20 cellular contexts compared by ENCODE assay signal in genomic region chr6:16440656-16441212, GRCh38.
DNase-seq lines count a peak whose midpoint lies in the region; ATAC-seq and TF ChIP-seq lines count a peak whose summit lies in the region.
"Had no signal": no experiment of that assay in that cellular context is flagged by ENCODE, and none has a peak within 500 bp of the region (broad histone marks: within the 10 kb centered on the region; RNA-seq: fewer than 3 reads in every experiment).

No MANE protein-coding gene starts in this region.

- TF ChIP-seq RAD21 in IMR-90 (IDR thresholded peaks at IDR 0.05; ENCODE audit: low read length): no peak

- H3K9me3 ChIP-seq in IMR-90 (ENCODE audit: control insufficient read depth, insufficient read depth, low read length): no peaks in the 10 kb centered on the region
- H3K9me3 ChIP-seq in heart left ventricle: no peaks in the 10 kb centered on the region
- H3K9me3 ChIP-seq in skeletal muscle tissue (ENCODE audit: control insufficient read depth in 3 of 3, low read length in 3 of 3): no peaks in the 10 kb centered on the region
- H3K9me3 ChIP-seq: prostate gland, transverse colon had no signal

- no peaks in the 10 kb centered on the region for H4K20me1 ChIP-seq in IMR-90 (ENCODE audit: insufficient read depth, low read length)

- H2AK5ac ChIP-seq in IMR-90 (ENCODE audit: low read depth, low read length): 0 out of 2 replicates have a peak overlapping the region, but pooled peaks have one; percentile 27

- H2BK120ac ChIP-seq in IMR-90 (ENCODE audit: low read depth, low read length): no peak overlapping the region

- H3K27ac Mint-ChIP-seq in activated CD8-positive, alpha-beta memory T cell treated with anti-CD3 and anti-CD28 coated beads, Interleukin-2, amount 10 ng/mL, durations not matched to agents 7 days and 5 days: peak overlapping the region; percentile 62
- H3K27ac Mint-ChIP-seq: memory B cell, nephron progenitor cell had no signal

- no peak overlapping the region for H3K4me3 Mint-ChIP-seq in activated CD8-positive, alpha-beta memory T cell treated with anti-CD3 and anti-CD28 coated beads, Interleukin-2, amount 10 ng/mL, durations not matched to agents 7 days and 5 days
- H3K4me3 Mint-ChIP-seq: memory B cell, nephron progenitor cell had no signal

- H3K36me3 ChIP-seq in IMR-90 (ENCODE audit: control insufficient read depth, insufficient read depth, low read length) (peaks cover 5% of the 10 kb centered on the region; the same call in 1 of the 2 replicates), heart left ventricle (no peaks in the 10 kb centered on the region), skeletal muscle tissue (ENCODE audit: control insufficient read depth in 3 of 3, insufficient read depth in 3 of 3, low read length in 3 of 3) (no peaks in the 10 kb centered on the region)
- H3K36me3 ChIP-seq: prostate gland, transverse colon had no signal

- no peak overlapping the region for H2AFZ ChIP-seq in IMR-90 (replicated peaks; ENCODE audit: low read length, poor library complexity)

- no peak for DNase-seq in activated CD8-positive, alpha-beta memory T cell treated with anti-CD3 and anti-CD28 coated beads, Interleukin-2, amount 10 ng/mL, durations not matched to agents 7 days and 5 days
- DNase-seq in activated CD8-positive, alpha-beta memory T cell treated with anti-CD3 and anti-CD28 coated beads, Interleukin-2, amount 50 U/mL, for 48 hours: no peak
- DNase-seq in IMR-90 (no peak), heart left ventricle (peak in 3 of 5 donors; percentile 18 to 45 (median 39)), NCI-H1417 (lab: John Stamatoyannopoulos, UW) (no peak)
- DNase-seq: ACHN, aorta, hippocampal formation, kidney, NCI-H1436 treated with DMSO at 0.1 percent for 48 hours, NCI-H774, nephron progenitor cell, T-helper 9 cell, transverse colon had no signal

- in situ Hi-C loops in IMR-90 (cut with MboI; ENCODE audit: low sequenced_read_pairs): no loop called here

- dilution Hi-C loops in IMR-90 (cut with HindIII; ENCODE audit: low sequenced_read_pairs, unreplicated experiment): no loop called here

- no peak for ATAC-seq in activated CD8-positive, alpha-beta memory T cell treated with anti-CD3 and anti-CD28 coated beads, Interleukin-2, amount 10 ng/mL, durations not matched to agents 7 days and 5 days
- no peak for ATAC-seq in IMR-90 (ENCODE audit: low read depth)
- peak in 3 of 4 donors; percentile 52 to 67 (median 64) for ATAC-seq in heart left ventricle
- ATAC-seq in GM18520 (IDR thresholded peaks at IDR 0.05; ENCODE audit: unreplicated experiment): no peak
- no peak for ATAC-seq in GM19455 (IDR thresholded peaks at IDR 0.05; ENCODE audit: unreplicated experiment)
- ATAC-seq: HepG2 had no signal

- H3K18ac ChIP-seq in IMR-90 (ENCODE audit: low read depth, low read length): no peak overlapping the region

- POLR2A ChIA-PET in IMR-90 (lab: Charles Lee; ENCODE audit: unreplicated experiment): no interaction called here

- H3K4me3 ChIP-seq in IMR-90 (ENCODE audit: insufficient read depth, low read depth, low read length) (no peak overlapping the region), heart left ventricle (no peak overlapping the region), skeletal muscle tissue (ENCODE audit: low read length in 3 of 3) (no peak overlapping the region)
- H3K4me3 ChIP-seq: prostate gland, transverse colon had no signal

- no peaks in the 10 kb centered on the region; the same call in 1 of the 2 replicates for H3K9me1 ChIP-seq in IMR-90 (ENCODE audit: insufficient read depth, low read length)

- H3K4ac ChIP-seq in IMR-90 (ENCODE audit: low read depth, low read length): peak overlapping the region; percentile 32; the same call in 1 of the 2 replicates

- H3K27ac ChIP-seq in IMR-90 (ENCODE audit: insufficient read depth, low read length) (no peak overlapping the region), heart left ventricle (peak overlapping the region in 3 of 12 donors; percentile 11 to 50 (median 32)), skeletal muscle tissue (ENCODE audit: low read depth, low read length) (peak overlapping the region; percentile 34)
- H3K27ac ChIP-seq: prostate gland, transverse colon had no signal

- H3K4me1 ChIP-seq in IMR-90 (ENCODE audit: control insufficient read depth, insufficient read depth, low read length): peaks cover 1% of the 10 kb centered on the region; the same call in 1 of the 2 replicates
- H3K4me1 ChIP-seq in heart left ventricle: peaks cover 0 to 46% (median 30%) of the 10 kb centered on the region in 12 donors
- H3K4me1 ChIP-seq in skeletal muscle tissue (ENCODE audit: control insufficient read depth in 3 of 3, insufficient read depth in 3 of 3, low read length in 3 of 3): peaks cover 5 to 17% (median 12%) of the 10 kb centered on the region in 3 donors
- H3K4me1 ChIP-seq: prostate gland had no signal

- H3K9ac ChIP-seq in IMR-90 (ENCODE audit: low read depth, low read length) (no peak overlapping the region), skeletal muscle tissue (ENCODE audit: low read depth in 1 of 3, low read length in 3 of 3) (no peak overlapping the region)

- H3K27me3 Mint-ChIP-seq in activated CD8-positive, alpha-beta memory T cell treated with anti-CD3 and anti-CD28 coated beads, Interleukin-2, amount 10 ng/mL, durations not matched to agents 7 days and 5 days: no peaks in the 10 kb centered on the region
- H3K27me3 Mint-ChIP-seq: memory B cell had no signal

- no peak overlapping the region for H2BK5ac ChIP-seq in IMR-90 (ENCODE audit: low read depth, low read length, poor library complexity, severe bottlenecking)

- no peak overlapping the region for H3K56ac ChIP-seq in IMR-90 (ENCODE audit: extremely low read depth, insufficient read depth, low read length)

- 0 out of 2 replicates have a peak overlapping the region, but pooled peaks have one; percentile 2 for H4K5ac ChIP-seq in IMR-90 (ENCODE audit: low read depth, low read length)

- H2AK9ac ChIP-seq in IMR-90 (replicated peaks; ENCODE audit: low read depth, low read length, poor library complexity): peak overlapping the region; percentile 23

- H3K27me3 ChIP-seq in IMR-90 (ENCODE audit: control insufficient read depth, insufficient read depth, low read length) (no peaks in the 10 kb centered on the region), heart left ventricle (no peaks in the 10 kb centered on the region), skeletal muscle tissue (ENCODE audit: control insufficient read depth in 3 of 3, insufficient read depth in 3 of 3, low read length in 3 of 3) (no peaks in the 10 kb centered on the region)
- H3K27me3 ChIP-seq: transverse colon had no signal

- 86% methylated on average over 1 of the region's 7 CpGs; no CpG with 5 or more reads in 1 of the 2 experiments for WGBS in IMR-90 (ENCODE audit: extremely low coverage in 2 of 2, insufficient read length in 1 of 2), 2 experiments
- 69 to 84% (median 75%) methylated on average over 7 of the region's 7 CpGs for WGBS in heart left ventricle, 4 donors

- H2BK15ac ChIP-seq in IMR-90 (ENCODE audit: low read depth, low read length): no peak overlapping the region

- H4K91ac ChIP-seq in IMR-90 (ENCODE audit: insufficient read depth, low read depth, low read length): 0 out of 2 replicates have a peak overlapping the region, but pooled peaks have one; percentile 23

- no peak overlapping the region for H3K4me2 ChIP-seq in IMR-90 (ENCODE audit: low read depth, low read length)

- intact Hi-C loops in IMR-90 (cut with micrococcal nuclease): no loop called here
- intact Hi-C loops in heart left ventricle (cut with DNase I): no loop called here

- H3K9me3 Mint-ChIP-seq in activated CD8-positive, alpha-beta memory T cell treated with anti-CD3 and anti-CD28 coated beads, Interleukin-2, amount 10 ng/mL, durations not matched to agents 7 days and 5 days (ENCODE audit: low read depth): no peaks in the 10 kb centered on the region
- H3K9me3 Mint-ChIP-seq: nephron progenitor cell had no signal

- TF ChIP-seq CTCF in IMR-90 (conservative IDR thresholded peaks at IDR 0.05; ENCODE audit: low read depth, low read length) (no peak), heart left ventricle (IDR thresholded peaks at IDR 0.05) (no peak)

- CTCF ChIA-PET in activated CD8-positive, alpha-beta memory T cell treated with anti-CD3 and anti-CD28 coated beads, Interleukin-2, amount 10 ng/mL, durations not matched to agents 7 days and 5 days (lab: Charles Lee): no interaction called here
- CTCF ChIA-PET in IMR-90 (lab: Yijun Ruan, JAX): interaction anchor here (0.5 kb wide), 1 partner anchor 1294 kb away, joined by 4 read pairs; no protein-coding TSS in a partner anchor

- no peak overlapping the region for H2BK20ac ChIP-seq in IMR-90 (ENCODE audit: low read depth, low read length)

- no peak overlapping the region for H3K14ac ChIP-seq in IMR-90 (replicated peaks; ENCODE audit: low read depth, low read length)

- peaks cover 12 to 17% of the 10 kb centered on the region in 2 experiments; a peak in 2 of 4 replicates for H3K79me1 ChIP-seq in IMR-90 (ENCODE audit: low read depth in 1 of 2, low read length in 2 of 2)

- H4K8ac ChIP-seq in IMR-90 (ENCODE audit: low read depth in 2 of 2, low read length in 2 of 2): peak overlapping the region in 1 of 2 experiments; percentile 9; a peak in 1 of 4 replicates

- H3K36me3 Mint-ChIP-seq in activated CD8-positive, alpha-beta memory T cell treated with anti-CD3 and anti-CD28 coated beads, Interleukin-2, amount 10 ng/mL, durations not matched to agents 7 days and 5 days: peaks cover 42% of the 10 kb centered on the region

- peaks cover 64% of the 10 kb centered on the region for H3K4me1 Mint-ChIP-seq in activated CD8-positive, alpha-beta memory T cell treated with anti-CD3 and anti-CD28 coated beads, Interleukin-2, amount 10 ng/mL, durations not matched to agents 7 days and 5 days

- TF ChIP-seq POLR2A in IMR-90 (IDR thresholded peaks at IDR 0.05; ENCODE audit: low read depth, low read length) (no peak), heart left ventricle (IDR thresholded peaks at IDR 0.05) (no peak)

- no peak overlapping the region for H3K23ac ChIP-seq in IMR-90 (ENCODE audit: low read depth, low read length)

- BruUV-seq in IMR-90 (replicated peaks; lab: Mats Ljungman, UMichigan): no TSS peak

TF ChIP-seq in IMR-90, 13 proteins besides CTCF, POLR2A, EP300 and RAD21:
- TF ChIP-seq MXI1 (IDR thresholded peaks at IDR 0.05; ENCODE audit: borderline replicate concordance, low read depth, low read length) (no peak), FOS (IDR thresholded peaks at IDR 0.05; ENCODE audit: low read depth, low read length) (no peak), MAZ (IDR thresholded peaks at IDR 0.05; ENCODE audit: borderline replicate concordance, low read depth, low read length) (no peak), USF2 (IDR thresholded peaks at IDR 0.05; ENCODE audit: low read depth, low read length) (no peak), BHLHE40 (IDR thresholded peaks at IDR 0.05; ENCODE audit: low read depth, low read length) (no peak)

Comparison
In these comparisons a context has a peak if more than half of its experiments do, and no peak if none do; other contexts are left out.
1. ATAC-seq: peak in heart left ventricle (3 of 4); none in activated CD8-positive, alpha-beta memory T cell treated with anti-CD3 and anti-CD28 coated beads, Interleukin-2, amount 10 ng/mL, durations not matched to agents 7 days and 5 days (single experiment), IMR-90 (single experiment), GM18520 (single experiment) and GM19455 (single experiment).
2. DNase-seq: peak in heart left ventricle (3 of 5); none in activated CD8-positive, alpha-beta memory T cell treated with anti-CD3 and anti-CD28 coated beads, Interleukin-2, amount 10 ng/mL, durations not matched to agents 7 days and 5 days (single experiment), activated CD8-positive, alpha-beta memory T cell treated with anti-CD3 and anti-CD28 coated beads, Interleukin-2, amount 50 U/mL, for 48 hours (single experiment), IMR-90 (single experiment) and NCI-H1417 (0 of 3).